Comparison of ENCODE assay signal across 1 cellular context in the genomic region with DNA sequence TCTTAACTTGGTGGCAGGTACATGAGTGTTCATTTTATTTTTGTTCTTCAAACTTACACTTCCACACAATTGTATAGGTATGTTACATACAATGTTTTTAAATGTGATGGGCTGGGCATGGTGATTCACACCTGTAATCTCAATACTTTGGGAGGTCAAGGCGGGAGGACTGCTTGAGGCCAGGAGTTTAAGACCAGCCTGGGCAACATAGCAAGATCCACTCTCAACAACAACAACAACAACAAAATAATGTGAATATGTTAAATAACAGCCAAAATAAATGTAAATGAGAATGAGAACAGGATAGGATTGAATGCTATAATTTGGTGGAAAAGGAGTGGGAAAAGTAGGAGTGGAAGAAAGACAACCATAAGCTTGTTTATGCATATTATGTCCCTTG.
TF ChIP-seq lines count a peak whose summit lies in the region.

No MANE protein-coding gene starts in this region.

TF ChIP-seq in K562, 482 proteins besides CTCF, POLR2A, EP300 and RAD21:
- no peak for TF ChIP-seq ZNF143 (CRISPR knock-in tag; IDR thresholded peaks at IDR 0.05)
- TF ChIP-seq HMGN3 (IDR thresholded peaks at IDR 0.05; ENCODE audit: borderline replicate concordance, extremely low read depth, insufficient read length, low read depth, low read length) = no peak
- TF ChIP-seq ZNF121 (CRISPR knock-in tag; conservative IDR thresholded peaks at IDR 0.05) = peak; percentile 63
- peak; percentile 54 for TF ChIP-seq RBM25 (IDR thresholded peaks at IDR 0.05; ENCODE audit: low read depth, low read length, severe bottlenecking)
- no peak for TF ChIP-seq MCM2 (IDR thresholded peaks at IDR 0.05; ENCODE audit: low read depth)
